In genomic region chr5:87899109-87900100, GRCh38 we compare ENCODE assay signal across 9 cellular contexts.
DNase-seq lines count a peak whose midpoint lies in the region; ATAC-seq and TF ChIP-seq lines count a peak whose summit lies in the region.
"Had no signal": no experiment of that assay in that cellular context is flagged by ENCODE, and none has a peak within 500 bp of the region (broad histone marks: within the 10 kb centered on the region; RNA-seq: fewer than 3 reads in every experiment).

No MANE protein-coding gene starts in this region.

- H3K27ac ChIP-seq in rectal smooth muscle tissue (ENCODE audit: low read depth, low read length) (no peak overlapping the region), WERI-Rb-1 (no peak overlapping the region)
- H3K27ac ChIP-seq: epithelial cell of prostate had no signal

- H3K27me3 ChIP-seq in rectal smooth muscle tissue (ENCODE audit: control insufficient read depth, insufficient read depth, low read length) (no peaks in the 10 kb centered on the region), WERI-Rb-1 (ENCODE audit: insufficient read depth, low read depth, severe bottlenecking) (no peaks in the 10 kb centered on the region)

- H3K27me3 Mint-ChIP-seq in CD14-positive monocyte (ENCODE audit: low read depth in 3 of 3) = peaks cover 0 to 2% (median 1%) of the 10 kb centered on the region in 3 donors

- no peaks in the 10 kb centered on the region for H3K36me3 Mint-ChIP-seq in CD14-positive monocyte

- peak overlapping the region; percentile 21 for H3K9ac ChIP-seq in rectal smooth muscle tissue (ENCODE audit: low read length)

- no peak for TF ChIP-seq CTCF in epithelial cell of esophagus (IDR thresholded peaks at IDR 0.05; ENCODE audit: insufficient read depth, low read depth, low read length, missing control alignments)
- no peak for TF ChIP-seq CTCF in WERI-Rb-1 (IDR thresholded peaks at IDR 0.05; ENCODE audit: low read depth, low read length)
- TF ChIP-seq CTCF in CD14-positive monocyte (IDR thresholded peaks at IDR 0.05) = no peak

- no peaks in the 10 kb centered on the region for H3K4me1 ChIP-seq in rectal smooth muscle tissue (ENCODE audit: control insufficient read depth, insufficient read depth, low read length)

- no peak overlapping the region for H3K4me3 Mint-ChIP-seq in CD14-positive monocyte

- H3K36me3 ChIP-seq in rectal smooth muscle tissue (ENCODE audit: control insufficient read depth, insufficient read depth, low read length) (no peaks in the 10 kb centered on the region), WERI-Rb-1 (no peaks in the 10 kb centered on the region)

- no peaks in the 10 kb centered on the region for H3K9me3 ChIP-seq in WERI-Rb-1 (ENCODE audit: severe bottlenecking)

- no peak overlapping the region for H3K27ac Mint-ChIP-seq in CD14-positive monocyte

- H3K4me3 ChIP-seq in epithelial cell of esophagus (ENCODE audit: low read length) (no peak overlapping the region), rectal smooth muscle tissue (ENCODE audit: low read length) (no peak overlapping the region), WERI-Rb-1 (ENCODE audit: low read depth, low read length) (no peak overlapping the region)

- H3K4me1 Mint-ChIP-seq in CD14-positive monocyte = no peaks in the 10 kb centered on the region

- peaks cover 0 to 6% (median 1%) of the 10 kb centered on the region in 7 donors for H3K9me3 Mint-ChIP-seq in CD14-positive monocyte

- ATAC-seq in GM19035 (IDR thresholded peaks at IDR 0.05; ENCODE audit: unreplicated experiment) = peak; percentile 88

- intact Hi-C loops in CD14-positive monocyte (cut with micrococcal nuclease) = no loop called here

- DNase-seq in LHCN-M2 (ENCODE audit: low read depth) (peak; percentile 1), epithelial cell of esophagus (ENCODE audit: low read depth) (peak; percentile 10), activated gamma-delta T cell (lab: John Stamatoyannopoulos, UW) (no peak), WERI-Rb-1 (no peak), CD14-positive monocyte (ENCODE audit: low spot score) (no peak)
- no peak for DNase-seq in effector CD4-positive, alpha-beta T cell

Comparison
In these comparisons a context has a peak if more than half of its experiments do, and no peak if none do; other contexts are left out.
1. DNase-seq: peak in LHCN-M2 (single experiment) and epithelial cell of esophagus (single experiment); none in activated gamma-delta T cell (single experiment), WERI-Rb-1 (single experiment), CD14-positive monocyte (single experiment) and effector CD4-positive, alpha-beta T cell (single experiment).